ENCODE assay signal across 29 cellular contexts in the genomic region with DNA sequence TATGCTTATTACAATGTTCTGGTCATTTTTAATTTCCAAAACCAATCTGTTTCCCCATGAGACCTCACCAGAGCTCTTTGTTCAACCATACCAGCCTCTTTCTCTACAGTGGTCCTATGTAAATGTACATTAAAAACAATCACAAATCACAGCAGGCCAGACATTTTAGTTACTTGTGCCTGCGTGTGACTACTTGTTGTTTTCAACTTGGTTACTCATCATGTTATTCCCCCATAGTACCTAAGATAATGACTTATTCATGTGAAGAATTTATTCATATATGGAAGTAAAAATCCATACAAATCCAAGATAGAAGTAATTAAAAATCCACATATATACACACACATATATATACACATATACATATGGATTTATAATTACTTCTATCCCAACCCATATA.
"Had no signal": no experiment of that assay in that cellular context is flagged by ENCODE, and none has a peak within 500 bp of the region (broad histone marks: within the 10 kb centered on the region; RNA-seq: fewer than 3 reads in every experiment).

No MANE protein-coding gene starts in this region.

- H3K4me3 ChIP-seq: esophagus muscularis mucosa, gastroesophageal sphincter had no signal

- H3K27me3 Mint-ChIP-seq: activated CD4-positive, alpha-beta memory T cell treated with anti-CD3 and anti-CD28 coated beads, Interleukin-2, amount 10 ng/mL, durations not matched to agents 7 days and 5 days; activated CD4-positive, alpha-beta T cell treated with anti-CD3 and anti-CD28 coated beads, Interleukin-2, amount 10 ng/mL, durations not matched to agents 7 days and 5 days; activated naive CD8-positive, alpha-beta T cell; activated T-helper 17 cell treated with anti-CD3 and anti-CD28 coated beads, Interleukin-2, amount 50 U/mL, for 72 hours; effector memory CD8-positive, alpha-beta T cell had no signal

- H3K9me3 Mint-ChIP-seq: activated CD4-positive, alpha-beta memory T cell treated with anti-CD3 and anti-CD28 coated beads, Interleukin-2, amount 10 ng/mL, durations not matched to agents 7 days and 5 days; activated CD4-positive, alpha-beta T cell treated with anti-CD3 and anti-CD28 coated beads, Interleukin-2, amount 10 ng/mL, durations not matched to agents 7 days and 5 days; activated T-helper 17 cell treated with anti-CD3 and anti-CD28 coated beads, Interleukin-2, amount 50 U/mL, for 72 hours; WTC11 had no signal

- H3K4me1 Mint-ChIP-seq: activated CD4-positive, alpha-beta memory T cell treated with anti-CD3 and anti-CD28 coated beads, Interleukin-2, amount 10 ng/mL, durations not matched to agents 7 days and 5 days; activated CD4-positive, alpha-beta T cell treated with anti-CD3 and anti-CD28 coated beads, Interleukin-2, amount 10 ng/mL, durations not matched to agents 7 days and 5 days; activated T-helper 17 cell treated with anti-CD3 and anti-CD28 coated beads, Interleukin-2, amount 50 U/mL, for 72 hours; WTC11 had no signal

- FAIRE-seq: astrocyte had no signal

- ATAC-seq: activated T-cell treated with anti-CD3 and anti-CD28 coated beads, Interleukin-2, amount 50 U/mL, for 4 hours; activated T-helper 17 cell treated with anti-CD3 and anti-CD28 coated beads, Interleukin-2, amount 50 U/mL, for 72 hours; effector memory CD8-positive, alpha-beta T cell; gastroesophageal sphincter; WTC11 had no signal

- H3K36me3 Mint-ChIP-seq: activated naive CD8-positive, alpha-beta T cell; WTC11 had no signal

- H3K36me3 ChIP-seq: brain microvascular endothelial cell, esophagus muscularis mucosa, gastroesophageal sphincter had no signal

- H3K27ac ChIP-seq: brain microvascular endothelial cell, esophagus muscularis mucosa, gastroesophageal sphincter, VCaP had no signal

- H3K27ac Mint-ChIP-seq: activated CD4-positive, alpha-beta memory T cell treated with anti-CD3 and anti-CD28 coated beads, Interleukin-2, amount 10 ng/mL, durations not matched to agents 7 days and 5 days; activated CD4-positive, alpha-beta T cell treated with anti-CD3 and anti-CD28 coated beads, Interleukin-2, amount 10 ng/mL, durations not matched to agents 7 days and 5 days; activated naive CD8-positive, alpha-beta T cell; activated T-helper 17 cell treated with anti-CD3 and anti-CD28 coated beads, Interleukin-2, amount 50 U/mL, for 72 hours; effector memory CD8-positive, alpha-beta T cell; WTC11 had no signal

- H3K9me3 ChIP-seq: esophagus muscularis mucosa, gastroesophageal sphincter had no signal

- H3K27me3 ChIP-seq: brain microvascular endothelial cell, esophagus muscularis mucosa, gastroesophageal sphincter had no signal

- H3K4me1 ChIP-seq: esophagus muscularis mucosa, gastroesophageal sphincter had no signal

- DNase-seq: activated CD4-positive, alpha-beta memory T cell treated with anti-CD3 and anti-CD28 coated beads, Interleukin-2, amount 10 ng/mL, durations not matched to agents 7 days and 5 days; activated CD4-positive, alpha-beta T cell treated with anti-CD3 and anti-CD28 coated beads for 1 hour; activated CD4-positive, alpha-beta T cell treated with anti-CD3 and anti-CD28 coated beads for 4 hours; activated CD4-positive, alpha-beta T cell treated with anti-CD3 and anti-CD28 coated beads, Interleukin-2, amount 10 ng/mL, durations not matched to agents 7 days and 5 days; activated CD4-positive, alpha-beta T cell treated with anti-CD3 and anti-CD28 coated beads, Interleukin-2, amount 50 U/mL, for 4 hours; activated effector memory CD4-positive, alpha-beta T cell treated with Interleukin-2 at 50 U/mL for 16 hours; activated gamma-delta T cell treated with Interleukin-2 at 50 U/mL for 16 hours; activated naive CD4-positive, alpha-beta T cell treated with anti-CD3 and anti-CD28 coated beads, Interleukin-2, amount 50 U/mL, for 16 hours; activated naive CD4-positive, alpha-beta T cell treated with Interleukin-2 at 50 U/mL for 16 hours; activated T-cell treated with anti-CD3 and anti-CD28 coated beads, Interleukin-2, amount 50 U/mL, for 4 hours; amniotic stem cell; anterior cingulate cortex; brain microvascular endothelial cell; caudate nucleus; cortex of kidney; dermis blood vessel endothelial cell; effector CD4-positive, alpha-beta T cell; effector memory CD8-positive, alpha-beta T cell; erythroblast; foreskin melanocyte; head of caudate nucleus; T-helper 2 cell had no signal

- H3K4me3 Mint-ChIP-seq: activated CD4-positive, alpha-beta memory T cell treated with anti-CD3 and anti-CD28 coated beads, Interleukin-2, amount 10 ng/mL, durations not matched to agents 7 days and 5 days; activated CD4-positive, alpha-beta T cell treated with anti-CD3 and anti-CD28 coated beads, Interleukin-2, amount 10 ng/mL, durations not matched to agents 7 days and 5 days; activated naive CD8-positive, alpha-beta T cell; activated T-cell treated with anti-CD3 and anti-CD28 coated beads, Interleukin-2, amount 50 U/mL, for 4 hours; activated T-helper 17 cell treated with anti-CD3 and anti-CD28 coated beads, Interleukin-2, amount 50 U/mL, for 72 hours; effector memory CD8-positive, alpha-beta T cell; WTC11 had no signal
